22 cellular contexts compared by ENCODE assay signal in genomic region chr15:87498545-87498944, GRCh38.
A peak's percentile ranks its signal among the peaks of the same experiment; 100 is the strongest.
DNase-seq lines count a peak whose midpoint lies in the region; ATAC-seq and TF ChIP-seq lines count a peak whose summit lies in the region.
"Had no signal": no experiment of that assay in that cellular context is flagged by ENCODE, and none has a peak within 500 bp of the region (broad histone marks: within the 10 kb centered on the region; RNA-seq: fewer than 3 reads in every experiment).

No MANE protein-coding gene starts in this region.

- CTCF ChIA-PET in RWPE1 (lab: Yijun Ruan, JAX), result interaction anchor here (0.7 kb wide), 1 partner anchor 725 kb away, joined by 3 read pairs; no protein-coding TSS in a partner anchor

- peak overlapping the region; percentile 62 for H3K4me3 ChIP-seq in endocrine pancreas (ENCODE audit: control insufficient read depth, insufficient read depth, low read length)
- H3K4me3 ChIP-seq: cardiac muscle cell, GM12878 had no signal

- H3K4me1 ChIP-seq in endocrine pancreas (ENCODE audit: control insufficient read depth, insufficient read depth, low read length), result peaks cover 12% of the 10 kb centered on the region
- H3K4me1 ChIP-seq: Caco-2 had no signal

- no peaks in the 10 kb centered on the region for H3K27me3 ChIP-seq in endocrine pancreas (ENCODE audit: control insufficient read depth, insufficient read depth, low read length)
- H3K27me3 ChIP-seq: cardiac muscle cell had no signal

- DNase-seq in EH (ENCODE audit: low read depth) (peak; percentile 46), NCI-H226 (peak; percentile 33), renal cortical epithelial cell (ENCODE audit: low read depth) (peak; percentile 50), RWPE1 (ENCODE audit: low spot score) (no peak)
- no peak for DNase-seq in stimulated activated CD4-positive, alpha-beta T cell treated with anti-CD3 and anti-CD28 coated beads, Interleukin-2, amount 100 ng/mL, for 48 hours
- DNase-seq: activated CD4-positive, alpha-beta T cell treated with anti-CD3 and anti-CD28 coated beads, Interleukin-2, amount 50 U/mL, for 4 hours; Caco-2; Karpas-422; NCI-H2227 treated with DMSO at 0.1 percent for 48 hours; NK-92 treated with Interleukin-12 subunit alpha and Interleukin-12 subunit beta, amount 100 ng/mL, for 24 hours; nucleus accumbens; stimulated activated CD4-positive, alpha-beta T cell treated with anti-CD3 and anti-CD28 coated beads, Interleukin-4, amount 100 ng/mL, for 24 hours; T-cell had no signal

- no peak for TF ChIP-seq CTCF in RWPE1 (conservative IDR thresholded peaks at IDR 0.05; ENCODE audit: low read depth)

- no peaks in the 10 kb centered on the region for H3K36me3 ChIP-seq in endocrine pancreas (ENCODE audit: control insufficient read depth, insufficient read depth, low read length)
- H3K36me3 ChIP-seq: cardiac muscle cell had no signal

- POLR2A ChIA-PET in RWPE1 (lab: Yijun Ruan, JAX; ENCODE audit: low non-redundant PET), result no interaction called here

- no peaks in the 10 kb centered on the region for H3K9me3 ChIP-seq in endocrine pancreas (ENCODE audit: control insufficient read depth, low read length)
- H3K9me3 ChIP-seq: Caco-2 had no signal

- ATAC-seq in GM18868 (IDR thresholded peaks at IDR 0.05; ENCODE audit: unreplicated experiment) (no peak), GM21825 (IDR thresholded peaks at IDR 0.05; ENCODE audit: unreplicated experiment) (no peak)
- ATAC-seq: GM12878, left lobe of liver, Right ventricle myocardium inferior, T-cell had no signal

- no peak overlapping the region for H3K27ac ChIP-seq in RWPE1
- H3K27ac ChIP-seq: cardiac muscle cell, HL-60, VCaP had no signal

- no peak overlapping the region for H3K9ac ChIP-seq in endocrine pancreas (ENCODE audit: control insufficient read depth, insufficient read depth, low read length)

Comparison
In these comparisons a context has a peak if more than half of its experiments do, and no peak if none do; other contexts are left out.
1. DNase-seq: peak in EH (single experiment), NCI-H226 (single experiment) and renal cortical epithelial cell (single experiment); none in stimulated activated CD4-positive, alpha-beta T cell treated with anti-CD3 and anti-CD28 coated beads, Interleukin-2, amount 100 ng/mL, for 48 hours (0 of 2) and RWPE1 (single experiment).